Comparison of ENCODE assay signal across 18 cellular contexts in the genomic region with DNA sequence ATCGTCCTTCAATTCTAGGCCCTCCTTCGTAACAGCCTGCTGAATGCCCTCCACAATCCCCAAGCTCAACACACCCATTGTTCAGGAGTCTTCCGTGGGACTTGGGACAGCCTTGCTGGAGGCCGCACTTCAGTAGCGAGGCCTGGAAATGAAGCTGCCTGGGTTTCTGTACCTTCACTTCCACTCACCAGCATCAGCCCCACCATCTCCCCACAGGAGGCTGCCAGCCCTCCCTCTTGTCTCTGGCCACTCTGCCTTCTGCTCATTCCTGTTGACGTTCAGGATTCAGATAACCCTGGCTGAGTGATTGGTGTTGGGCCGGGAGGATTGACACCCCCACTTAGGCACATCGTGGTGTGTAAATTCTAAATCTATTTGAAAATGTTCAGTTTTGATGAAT. TPM values are rescaled to one million over a fixed set of nuclear protein-coding genes. Genes with fewer than 3 reads are reported as not detected.
DNase-seq lines count a peak whose midpoint lies in the region; ATAC-seq, FAIRE-seq and TF ChIP-seq lines count a peak whose summit lies in the region.
"Had no signal": no experiment of that assay in that cellular context is flagged by ENCODE, and none has a peak within 500 bp of the region (broad histone marks: within the 10 kb centered on the region; RNA-seq: fewer than 3 reads in every experiment).

No MANE protein-coding gene starts in this region.

- H3K4me1 Mint-ChIP-seq in activated B cell treated with CpG ODN at 0.5 μM for 24 hours = peaks cover 63% of the 10 kb centered on the region
- peaks cover 30% of the 10 kb centered on the region for H3K4me1 Mint-ChIP-seq in neural crest cell
- peaks cover 11 to 76% of the 10 kb centered on the region in 2 donors for H3K4me1 Mint-ChIP-seq in stimulated activated naive B cell treated with anti-CD40 and anti-IgM and Interleukin-4, amounts not matched to agents 10 μg/mL and 1 μg/mL and 100 μg/mL, for 72 hours
- H3K4me1 Mint-ChIP-seq in natural killer cell treated with Interleukin-12 subunit alpha and Interleukin-12 subunit beta and Interleukin-15 and Interleukin-18, amount 100 ng/mL, for 72 hours (ENCODE audit: low read depth in 2 of 2) = peaks cover 4 to 19% of the 10 kb centered on the region in 2 donors

- H3K4me2 ChIP-seq in HepG2 (ENCODE audit: low read depth, low read length) = no peak overlapping the region

- peaks cover 0 to 7% of the 10 kb centered on the region in 2 experiments; a peak in 1 of 5 replicates for H3K27me3 ChIP-seq in HepG2 (ENCODE audit: control insufficient read depth in 1 of 2, insufficient read depth in 2 of 2, low read length in 2 of 2)
- H3K27me3 ChIP-seq: Peyer's patch had no signal

- H2AFZ ChIP-seq in HepG2 (ENCODE audit: low read length) = no peak overlapping the region

- peak overlapping the region; percentile 39 for H3K4me3 Mint-ChIP-seq in activated B cell treated with CpG ODN at 0.5 μM for 24 hours
- no peak overlapping the region for H3K4me3 Mint-ChIP-seq in neural crest cell
- H3K4me3 Mint-ChIP-seq in stimulated activated naive B cell treated with anti-CD40 and anti-IgM and Interleukin-4, amounts not matched to agents 10 μg/mL and 1 μg/mL and 100 μg/mL, for 72 hours = peak overlapping the region; percentile 41 to 42
- H3K4me3 Mint-ChIP-seq in natural killer cell treated with Interleukin-12 subunit alpha and Interleukin-12 subunit beta and Interleukin-15 and Interleukin-18, amount 100 ng/mL, for 72 hours = no peak overlapping the region

- TF ChIP-seq EP300 in HepG2 (IDR thresholded peaks at IDR 0.05; ENCODE audit: low read depth in 2 of 2, low read length in 2 of 2) (no peak), HepG2 (CRISPR knock-in tag; IDR thresholded peaks at IDR 0.05; ENCODE audit: borderline replicate concordance) (no peak)

- H4K20me1 ChIP-seq in HepG2 (ENCODE audit: insufficient read depth, low read length) = no peaks in the 10 kb centered on the region

- no peak overlapping the region for H3K4me3 ChIP-seq in HepG2 (replicated peaks in 1 of 3; ENCODE audit: insufficient read depth in 1 of 3, low read depth in 2 of 3, low read length in 3 of 3)
- H3K4me3 ChIP-seq: Peyer's patch, SJCRH30 had no signal

- no peak overlapping the region for H3K27ac ChIP-seq in HepG2 (ENCODE audit: extremely low read length, insufficient read depth, low read length)
- H3K27ac ChIP-seq: SJCRH30 had no signal

- 66% methylated on average over 7 of the region's 8 CpGs for WGBS in HepG2 (ENCODE audit: low lambda C conversion rate)

- no peak for TF ChIP-seq POLR2A in HepG2 (IDR thresholded peaks at IDR 0.05; ENCODE audit: insufficient read depth in 1 of 2, low read depth in 2 of 2, low read length in 2 of 2)

- H3K4me1 ChIP-seq in HepG2 (ENCODE audit: insufficient read depth, low read length) = peaks cover 73% of the 10 kb centered on the region

- POLR2A ChIA-PET in activated B cell treated with CpG ODN at 0.5 μM for 24 hours (lab: Charles Lee) = interaction anchor here (0.9 to 2.3 kb wide), 9 partner anchors 8 to 147 kb away, joined by 3 to 8 read pairs (median 4); a partner anchor contains a TSS
- POLR2A ChIA-PET in HepG2 (lab: Yijun Ruan, JAX) = no interaction called here

- CTCF ChIA-PET in activated B cell treated with CpG ODN at 0.5 μM for 24 hours (lab: Charles Lee) (interaction anchor here (1.0 to 2.5 kb wide), 4 partner anchors 16 to 97 kb away, joined by 3 to 10 read pairs (median 3); a partner anchor contains a TSS), HepG2 (lab: Yijun Ruan, JAX; ENCODE audit: low intra/inter-chr PET ratio, low total read pairs) (no interaction called here)

- no peaks in the 10 kb centered on the region for H3K36me3 ChIP-seq in HepG2 (replicated peaks in 1 of 2; ENCODE audit: control insufficient read depth in 1 of 2, insufficient read depth in 2 of 2, low read length in 2 of 2)
- H3K36me3 ChIP-seq: Peyer's patch, SJCRH30 had no signal

- TF ChIP-seq CTCF in activated B cell treated with CpG ODN at 0.5 μM for 24 hours (IDR thresholded peaks at IDR 0.05) (no peak), neural crest cell (conservative IDR thresholded peaks at IDR 0.05) (no peak), HepG2 (CRISPR knock-in tag; IDR thresholded peaks at IDR 0.05) (no peak)

- H3K36me3 Mint-ChIP-seq in activated B cell treated with CpG ODN at 0.5 μM for 24 hours (ENCODE audit: low read depth) = no peaks in the 10 kb centered on the region
- no peaks in the 10 kb centered on the region for H3K36me3 Mint-ChIP-seq in neural crest cell (ENCODE audit: low read depth)
- H3K36me3 Mint-ChIP-seq in stimulated activated naive B cell treated with anti-CD40 and anti-IgM and Interleukin-4, amounts not matched to agents 10 μg/mL and 1 μg/mL and 100 μg/mL, for 72 hours = no peaks in the 10 kb centered on the region
- H3K36me3 Mint-ChIP-seq in natural killer cell treated with Interleukin-12 subunit alpha and Interleukin-12 subunit beta and Interleukin-15 and Interleukin-18, amount 100 ng/mL, for 72 hours = no peaks in the 10 kb centered on the region

- FAIRE-seq in HepG2 (lab: Jason Lieb, UNC) = no peak

- in situ Hi-C loops in HepG2 (cut with HindIII; ENCODE audit: extremely low pct_ligation_motif_present, low pct_unique_long_range_greater_than_20kb) = no loop called here

- intact Hi-C loops in cardiac septum (cut with DNase I) (no loop called here), Right ventricle myocardium inferior (cut with DNase I) (no loop called here), activated B cell treated with CpG ODN at 0.5 μM for 24 hours (cut with micrococcal nuclease) (loop anchor here (1.0 to 2.0 kb wide), 2 partner anchors 19 to 70 kb away; no protein-coding TSS in a partner anchor), HepG2 (cut with micrococcal nuclease; ENCODE audit: unreplicated experiment) (no loop called here)

- H3K9ac ChIP-seq in HepG2 (ENCODE audit: insufficient read depth, low read depth, low read length) = no peak overlapping the region

- H3K9me3 ChIP-seq in HepG2 (ENCODE audit: low read length) = no peaks in the 10 kb centered on the region
- H3K9me3 ChIP-seq: Peyer's patch, SJCRH30 had no signal

- no peaks in the 10 kb centered on the region for H3K79me2 ChIP-seq in HepG2 (ENCODE audit: insufficient read depth, low read length)

- no peaks in the 10 kb centered on the region for H3K9me3 Mint-ChIP-seq in activated B cell treated with CpG ODN at 0.5 μM for 24 hours
- H3K9me3 Mint-ChIP-seq in neural crest cell = peaks cover 4% of the 10 kb centered on the region
- H3K9me3 Mint-ChIP-seq in stimulated activated naive B cell treated with anti-CD40 and anti-IgM and Interleukin-4, amounts not matched to agents 10 μg/mL and 1 μg/mL and 100 μg/mL, for 72 hours = peaks cover 0 to 1% of the 10 kb centered on the region in 2 donors
- no peaks in the 10 kb centered on the region for H3K9me3 Mint-ChIP-seq in natural killer cell treated with Interleukin-12 subunit alpha and Interleukin-12 subunit beta and Interleukin-15 and Interleukin-18, amount 100 ng/mL, for 72 hours

- H3K27ac Mint-ChIP-seq in activated B cell treated with CpG ODN at 0.5 μM for 24 hours = peak overlapping the region; percentile 77
- peak overlapping the region; percentile 48 for H3K27ac Mint-ChIP-seq in neural crest cell (ENCODE audit: unreplicated experiment)
- peak overlapping the region; percentile 95 for H3K27ac Mint-ChIP-seq in stimulated activated naive B cell treated with anti-CD40 and anti-IgM and Interleukin-4, amounts not matched to agents 10 μg/mL and 1 μg/mL and 100 μg/mL, for 72 hours
- peak overlapping the region in 1 of 2 donors; percentile 0 for H3K27ac Mint-ChIP-seq in natural killer cell treated with Interleukin-12 subunit alpha and Interleukin-12 subunit beta and Interleukin-15 and Interleukin-18, amount 100 ng/mL, for 72 hours

- no peak for TF ChIP-seq RAD21 in HepG2 (CRISPR knock-in tag; IDR thresholded peaks at IDR 0.05)

- ATAC-seq in Right ventricle myocardium inferior (no peak), activated B cell treated with CpG ODN at 0.5 μM for 24 hours (ENCODE audit: low read depth) (peak; percentile 23), HepG2 (no peak)
- ATAC-seq in stimulated activated naive B cell treated with anti-CD40 and anti-IgM and Interleukin-4, amounts not matched to agents 10 μg/mL and 1 μg/mL and 100 μg/mL, for 72 hours (replicated peaks) = peak; percentile 10 to 13
- no peak for ATAC-seq in natural killer cell treated with Interleukin-12 subunit alpha and Interleukin-12 subunit beta and Interleukin-15 and Interleukin-18, amount 100 ng/mL, for 72 hours

- DNase-seq in cardiac septum (ENCODE audit: low spot score) (peak; percentile 55), Right ventricle myocardium inferior (ENCODE audit: missing footprints) (no peak), activated B cell treated with CpG ODN at 0.5 μM for 24 hours (no peak), neural crest cell (ENCODE audit: low read depth, low spot score) (no peak), GF-D8 (lab: John Stamatoyannopoulos, UW) (no peak), HepG2 (ENCODE audit: low spot score) (no peak)
- no peak for DNase-seq in stimulated activated naive B cell treated with anti-CD40 and anti-IgM and Interleukin-4, amounts not matched to agents 10 μg/mL and 1 μg/mL and 100 μg/mL, for 72 hours
- DNase-seq in natural killer cell treated with Interleukin-12 subunit alpha and Interleukin-12 subunit beta and Interleukin-15 and Interleukin-18, amount 100 ng/mL, for 72 hours (ENCODE audit: low spot score) = no peak
- DNase-seq: 8988T, DMS79, NCI-H1105, NCI-H146, NCI-H2029 treated with DMSO at 0.1 percent for 48 hours, NCI-H226, NCI-H510A treated with DMSO at 0.1 percent for 48 hours, NCI-H748 treated with DMSO at 0.1 percent for 48 hours, SJCRH30 had no signal

- H3K27me3 Mint-ChIP-seq in activated B cell treated with CpG ODN at 0.5 μM for 24 hours (peaks cover 15% of the 10 kb centered on the region), neural crest cell (ENCODE audit: low read depth) (no peaks in the 10 kb centered on the region)
- no peaks in the 10 kb centered on the region for H3K27me3 Mint-ChIP-seq in stimulated activated naive B cell treated with anti-CD40 and anti-IgM and Interleukin-4, amounts not matched to agents 10 μg/mL and 1 μg/mL and 100 μg/mL, for 72 hours
- peaks cover 20 to 27% of the 10 kb centered on the region in 2 donors for H3K27me3 Mint-ChIP-seq in natural killer cell treated with Interleukin-12 subunit alpha and Interleukin-12 subunit beta and Interleukin-15 and Interleukin-18, amount 100 ng/mL, for 72 hours

- no TSS peak for BruUV-seq in HepG2 (replicated peaks; lab: Mats Ljungman, UMichigan)

RNA-seq across cellular contexts. Expression of a gene that starts 23.4 kb away (rescaled TPM):
- total RNA-seq in cardiac septum (16.7 TPM), Right ventricle myocardium inferior (19.0 TPM), activated B cell treated with CpG ODN at 0.5 μM for 24 hours (1.9 and 2.0 TPM in 2 replicates), neural crest cell (16.0 and 17.9 TPM in 2 replicates), HepG2 (2016; rRNA removed; fragmentation: Illumina TruSeq; extraction: Trizol) (1.9 and 4.6 TPM in 2 replicates)
- 0.71 and 1.2 TPM in 2 replicates for total RNA-seq in HepG2 (2016; cell fraction: cytosol; rRNA removed; fragmentation: Illumina TruSeq; extraction: Trizol; ENCODE audit: low read depth)
- 1.8 and 4.9 TPM in 2 replicates for total RNA-seq in HepG2 (2016; cell fraction: insoluble cytoplasmic fraction; rRNA removed; fragmentation: Illumina TruSeq; extraction: Trizol)
- 1.3 and 2.0 TPM in 2 replicates for total RNA-seq in HepG2 (2016; cell fraction: membrane; rRNA removed; fragmentation: Illumina TruSeq; extraction: Trizol)
- total RNA-seq in HepG2 (2016; cell fraction: nucleus; rRNA removed; fragmentation: Illumina TruSeq; extraction: Trizol) = 7.8 and 7.9 TPM in 2 replicates
- polyA plus RNA-seq in HepG2 (2011; rRNA removed) = 13.3 and 21.0 TPM in 2 replicates
- polyA plus RNA-seq in HepG2 (2011; cell fraction: cytosol; rRNA removed) = 10.4 and 15.2 TPM in 2 replicates
- polyA plus RNA-seq in HepG2 (2011; cell fraction: nucleus; rRNA removed) = 23.0 and 27.9 TPM in 2 replicates
- 5.3 and 17.7 TPM in 2 replicates for polyA plus RNA-seq in HepG2 (2012)
- polyA plus RNA-seq in HepG2 (2016; cell fraction: cytosol; fragmentation: Illumina TruSeq; extraction: Trizol; ENCODE audit: low read depth) = 0.42 and 0.62 TPM in 2 replicates
- 1.8 and 2.7 TPM in 2 replicates for polyA plus RNA-seq in HepG2 (2016; cell fraction: insoluble cytoplasmic fraction; fragmentation: Illumina TruSeq; extraction: Trizol; ENCODE audit: low read depth)
- 0.71 and 1.0 TPM in 2 replicates for polyA plus RNA-seq in HepG2 (2016; cell fraction: membrane; fragmentation: Illumina TruSeq; extraction: Trizol; ENCODE audit: low read depth)
- 14.8 and 15.3 TPM in 2 replicates for polyA plus RNA-seq in HepG2 (2016; cell fraction: nucleus; fragmentation: Illumina TruSeq; extraction: Trizol; ENCODE audit: insufficient read depth, low read depth)
- polyA minus RNA-seq in HepG2 (2011; rRNA and poly(A)+ RNA removed; ENCODE audit: low replicate concordance) = 1.1 and 12.0 TPM in 2 replicates
- polyA minus RNA-seq in HepG2 (2011; cell fraction: cytosol; rRNA and poly(A)+ RNA removed) = 11.0 and 19.9 TPM in 2 replicates
- polyA minus RNA-seq in HepG2 (2011; cell fraction: nucleus; rRNA and poly(A)+ RNA removed) = 7.9 and 15.2 TPM in 2 replicates
- total RNA-seq in natural killer cell treated with Interleukin-12 subunit alpha and Interleukin-12 subunit beta and Interleukin-15 and Interleukin-18, amount 100 ng/mL, for 72 hours = 10 to 100 TPM in 1 of 2 donors, 1 to 10 TPM in 1; 5.6 to 24.1 TPM

Comparison
In these comparisons a context has a peak if more than half of its experiments do, and no peak if none do; other contexts are left out.
1. ATAC-seq: peak in activated B cell treated with CpG ODN at 0.5 μM for 24 hours (single experiment) and stimulated activated naive B cell treated with anti-CD40 and anti-IgM and Interleukin-4, amounts not matched to agents 10 μg/mL and 1 μg/mL and 100 μg/mL, for 72 hours (2 of 2); none in Right ventricle myocardium inferior (single experiment), HepG2 (single experiment) and natural killer cell treated with Interleukin-12 subunit alpha and Interleukin-12 subunit beta and Interleukin-15 and Interleukin-18, amount 100 ng/mL, for 72 hours (0 of 2).
2. H3K4me3 Mint-ChIP-seq: peak in activated B cell treated with CpG ODN at 0.5 μM for 24 hours (single experiment) and stimulated activated naive B cell treated with anti-CD40 and anti-IgM and Interleukin-4, amounts not matched to agents 10 μg/mL and 1 μg/mL and 100 μg/mL, for 72 hours (2 of 2); none in neural crest cell (single experiment) and natural killer cell treated with Interleukin-12 subunit alpha and Interleukin-12 subunit beta and Interleukin-15 and Interleukin-18, amount 100 ng/mL, for 72 hours (single experiment).